ENCODE assay signal across 8 cellular contexts in the genomic region with DNA sequence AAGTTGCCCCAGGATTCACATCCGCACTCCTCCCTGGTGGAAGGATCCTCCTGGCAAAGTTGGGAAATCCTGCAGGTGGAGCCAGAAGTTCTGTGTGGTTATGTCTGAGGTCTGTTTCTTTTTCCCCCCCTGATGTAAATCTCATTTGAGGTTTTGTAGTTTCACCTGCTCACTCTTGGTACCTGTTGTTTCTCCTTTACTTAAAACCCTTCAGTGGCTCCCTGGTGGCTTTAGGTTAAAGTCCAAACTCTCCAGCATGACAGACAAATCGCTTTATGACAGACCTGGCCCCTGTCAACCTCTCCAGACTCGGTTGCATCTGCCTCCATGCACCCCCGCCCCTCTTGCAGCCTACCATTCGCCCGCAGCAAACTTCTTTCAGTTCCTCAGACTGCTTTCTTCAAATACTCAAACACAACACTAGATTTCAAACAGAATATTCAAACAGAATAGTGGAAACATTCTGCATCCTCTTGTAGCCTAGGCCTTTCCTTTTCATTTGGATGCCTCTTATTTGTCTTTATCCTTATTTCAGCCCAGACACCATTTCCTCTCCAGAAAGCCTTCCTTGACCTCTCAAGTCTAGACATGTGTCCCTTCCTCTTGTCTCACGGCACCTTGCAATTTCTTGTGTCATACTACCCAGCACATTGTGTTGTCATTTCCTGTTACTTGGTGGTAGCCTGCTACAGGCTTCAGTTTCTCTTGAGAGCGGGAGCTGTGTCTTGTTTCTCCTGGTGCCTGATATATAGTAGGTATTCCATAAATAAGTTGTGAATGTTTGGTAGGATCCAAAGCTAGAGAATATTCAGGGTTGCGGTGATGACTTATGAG. TPM values are rescaled to one million over a fixed set of nuclear protein-coding genes. Genes with fewer than 3 reads are reported as not detected.
DNase-seq lines count a peak whose midpoint lies in the region; ATAC-seq and TF ChIP-seq lines count a peak whose summit lies in the region.

No MANE protein-coding gene starts in this region.

- H3K4me1 ChIP-seq in Caco-2 = no peaks in the 10 kb centered on the region
- H3K4me1 ChIP-seq in adrenal gland (replicated peaks in 1 of 2) = no peaks in the 10 kb centered on the region

- H3K27ac ChIP-seq in adrenal gland = peak overlapping the region in 1 of 5 donors; percentile 11

- TF ChIP-seq CTCF in Caco-2 (IDR thresholded peaks at IDR 0.05; ENCODE audit: insufficient read depth in 1 of 2, low read depth in 1 of 2, low read length in 1 of 2, severe bottlenecking in 1 of 2, unreplicated experiment in 1 of 2) = no peak
- no peak for TF ChIP-seq CTCF in adrenal gland (IDR thresholded peaks at IDR 0.05)

- 68 to 91% (median 77%) methylated on average over 9 of the region's 9 CpGs for WGBS in adrenal gland, 4 donors

- H3K27me3 Mint-ChIP-seq in effector memory CD8-positive, alpha-beta T cell = peaks cover 10 to 19% of the 10 kb centered on the region in 2 donors
- H3K27me3 Mint-ChIP-seq in Caco-2 (ENCODE audit: insufficient read depth, unreplicated experiment) = no peaks in the 10 kb centered on the region

- TF ChIP-seq POLR2A in adrenal gland (IDR thresholded peaks at IDR 0.05) = no peak

- POLR2A ChIA-PET in Caco-2 (lab: Charles Lee) = no interaction called here

- no peaks in the 10 kb centered on the region for H3K9me3 Mint-ChIP-seq in effector memory CD8-positive, alpha-beta T cell
- no peaks in the 10 kb centered on the region for H3K9me3 Mint-ChIP-seq in Caco-2 (ENCODE audit: unreplicated experiment)

- H3K9me3 ChIP-seq in Caco-2 (no peaks in the 10 kb centered on the region), adrenal gland (replicated peaks in 1 of 3) (no peaks in the 10 kb centered on the region)

- CTCF ChIA-PET in Caco-2 (lab: Charles Lee) = no interaction called here

- H3K4me3 Mint-ChIP-seq in effector memory CD8-positive, alpha-beta T cell = no peak overlapping the region
- H3K4me3 Mint-ChIP-seq in Caco-2 (ENCODE audit: unreplicated experiment) = no peak overlapping the region

- H3K27me3 ChIP-seq in Caco-2 (replicated peaks; ENCODE audit: control insufficient read depth, insufficient read depth, low read length) = no peaks in the 10 kb centered on the region
- no peaks in the 10 kb centered on the region for H3K27me3 ChIP-seq in adrenal gland

- DNase-seq in effector memory CD8-positive, alpha-beta T cell = no peak
- no peak for DNase-seq in mucosa of gallbladder (ENCODE audit: low spot score)
- no peak for DNase-seq in Caco-2
- DNase-seq in adrenal gland = no peak
- DNase-seq in activated CD4-positive, alpha-beta T cell treated with anti-CD3 and anti-CD28 coated beads for 1 hour = no peak

- no TSS peak for BruUV-seq in Caco-2 (replicated peaks; lab: Mats Ljungman, UMichigan)

- ATAC-seq in GM18499 (IDR thresholded peaks at IDR 0.05; ENCODE audit: insufficient read depth, unreplicated experiment) (peak; percentile 70), GM21447 (IDR thresholded peaks at IDR 0.05; ENCODE audit: unreplicated experiment) (peak; percentile 84), HG03342 (IDR thresholded peaks at IDR 0.05; ENCODE audit: unreplicated experiment) (peak; percentile 83)
- peak; percentile 22 for ATAC-seq in effector memory CD8-positive, alpha-beta T cell (replicated peaks)

- H3K4me3 ChIP-seq in Caco-2 (ENCODE audit: low read depth, low read length) (no peak overlapping the region), adrenal gland (no peak overlapping the region)

- H3K36me3 Mint-ChIP-seq in effector memory CD8-positive, alpha-beta T cell (ENCODE audit: insufficient read depth) = no peaks in the 10 kb centered on the region
- H3K36me3 Mint-ChIP-seq in Caco-2 (ENCODE audit: insufficient read depth, unreplicated experiment) = no peaks in the 10 kb centered on the region

- intact Hi-C loops in Caco-2 (cut with micrococcal nuclease; ENCODE audit: unreplicated experiment) = no loop called here
- intact Hi-C loops in adrenal gland (cut with DNase I) = no loop called here

- H3K36me3 ChIP-seq in Caco-2 (ENCODE audit: control insufficient read depth, insufficient read depth, low read length) (no peaks in the 10 kb centered on the region; the same call in 1 of the 2 replicates), adrenal gland (replicated peaks in 1 of 2) (no peaks in the 10 kb centered on the region)

- H3K27ac Mint-ChIP-seq in effector memory CD8-positive, alpha-beta T cell = no peak overlapping the region
- no peak overlapping the region for H3K27ac Mint-ChIP-seq in Caco-2 (ENCODE audit: unreplicated experiment)

- H3K4me1 Mint-ChIP-seq in effector memory CD8-positive, alpha-beta T cell (ENCODE audit: low read depth in 2 of 2) = no peaks in the 10 kb centered on the region
- no peaks in the 10 kb centered on the region for H3K4me1 Mint-ChIP-seq in Caco-2 (ENCODE audit: low read depth, unreplicated experiment)

RNA-seq across cellular contexts. Expression of a gene that starts 24.8 kb away (rescaled TPM):
- total RNA-seq in mucosa of gallbladder = 42.2 TPM
- 33.2 and 33.4 TPM in 2 replicates for total RNA-seq in Caco-2 (2022)
- 10 to 100 TPM; 35.3 to 93.6 (median 55.8) TPM for total RNA-seq in adrenal gland
- polyA plus RNA-seq in adrenal gland = 10 to 100 TPM; 19.0 to 71.3 (median 26.2) TPM

Comparison
In these comparisons a context has a peak if more than half of its experiments do, and no peak if none do; other contexts are left out.
1. ATAC-seq: peak in every context shown above with its lines; median percentile 84 in GM21447; 83 in HG03342; 70 in GM18499; 22 in effector memory CD8-positive, alpha-beta T cell.